8 cellular contexts compared by ENCODE assay signal in the genomic region with DNA sequence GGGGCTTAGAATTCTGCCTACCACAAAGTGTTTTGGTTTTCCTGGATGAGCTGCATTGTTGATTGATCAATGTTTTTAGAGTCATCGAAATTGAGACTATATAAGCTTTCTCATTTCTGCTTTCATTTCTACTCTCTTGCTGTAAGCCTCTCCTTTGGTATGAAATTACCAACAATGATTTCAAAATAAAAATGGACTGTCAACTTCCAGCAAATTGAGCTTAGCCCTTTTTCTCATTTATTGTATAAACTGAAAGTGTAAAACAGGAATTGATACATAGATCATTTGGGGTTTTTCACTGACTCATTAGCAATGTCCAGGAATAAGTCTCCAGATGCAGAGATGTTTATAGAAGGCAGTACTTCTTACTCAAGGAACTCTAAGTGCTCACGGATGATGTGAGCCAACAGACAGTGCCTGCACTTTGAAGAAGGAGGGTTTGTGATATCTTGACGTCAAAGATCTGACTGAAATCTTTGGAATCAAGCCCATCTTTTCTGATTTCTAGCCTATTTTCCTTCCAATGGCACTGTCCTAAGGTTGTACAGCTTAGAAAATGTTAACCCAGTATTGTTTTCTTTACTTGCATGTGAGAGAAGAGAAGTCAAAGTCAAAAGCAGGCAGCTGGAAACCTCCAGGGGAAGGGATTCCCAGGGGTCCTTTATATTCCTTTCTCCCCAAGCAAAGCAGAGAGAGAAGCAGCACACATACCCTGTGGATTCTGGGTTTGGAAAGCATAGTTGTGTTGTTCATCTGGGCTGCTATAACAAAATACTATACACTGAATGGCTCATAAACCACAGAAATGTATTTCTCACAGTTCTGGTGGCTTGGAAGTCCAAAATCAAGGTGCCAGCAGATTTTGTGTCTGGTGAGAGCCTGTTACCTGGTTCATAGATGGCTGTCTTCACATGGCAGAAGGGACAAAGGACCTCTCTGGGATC. TPM values are rescaled to one million over a fixed set of nuclear protein-coding genes. Genes with fewer than 3 reads are reported as not detected.
DNase-seq lines count a peak whose midpoint lies in the region; ATAC-seq and TF ChIP-seq lines count a peak whose summit lies in the region.

No MANE protein-coding gene starts in this region.

- peaks cover 85% of the 10 kb centered on the region for H3K4me1 Mint-ChIP-seq in activated T-cell treated with anti-CD3 and anti-CD28 coated beads, Interleukin-2, amount 50 U/mL, for 24 hours (ENCODE audit: low read depth)
- H3K4me1 Mint-ChIP-seq in stimulated activated memory B cell treated with anti-CD40 and anti-IgM and Interleukin-4, amounts not matched to agents 10 μg/mL and 1 μg/mL and 100 μg/mL, for 72 hours = peaks cover 46% of the 10 kb centered on the region

- H3K36me3 Mint-ChIP-seq in activated T-cell treated with anti-CD3 and anti-CD28 coated beads, Interleukin-2, amount 50 U/mL, for 24 hours (ENCODE audit: low read depth) = no peaks in the 10 kb centered on the region
- H3K36me3 Mint-ChIP-seq in stimulated activated memory B cell treated with anti-CD40 and anti-IgM and Interleukin-4, amounts not matched to agents 10 μg/mL and 1 μg/mL and 100 μg/mL, for 72 hours = no peaks in the 10 kb centered on the region

- no peak for DNase-seq in activated T-cell treated with anti-CD3 and anti-CD28 coated beads, Interleukin-2, amount 50 U/mL, for 24 hours
- DNase-seq in activated T-cell treated with anti-CD3 and anti-CD28 coated beads for 4 hours (no peak), breast epithelium (ENCODE audit: low spot score in 2 of 2) (no peak), HT-29 (ENCODE audit: low spot score) (no peak), foreskin melanocyte (no peak), GM10266 (ENCODE audit: extremely low spot score) (no peak)

- TF ChIP-seq CTCF in breast epithelium (IDR thresholded peaks at IDR 0.05) (no peak), GM10266 (IDR thresholded peaks at IDR 0.05; ENCODE audit: control insufficient read depth, insufficient read depth, low read depth, missing control alignments) (no peak)

- H3K9me3 Mint-ChIP-seq in activated T-cell treated with anti-CD3 and anti-CD28 coated beads, Interleukin-2, amount 50 U/mL, for 24 hours = no peaks in the 10 kb centered on the region
- H3K9me3 Mint-ChIP-seq in stimulated activated memory B cell treated with anti-CD40 and anti-IgM and Interleukin-4, amounts not matched to agents 10 μg/mL and 1 μg/mL and 100 μg/mL, for 72 hours = no peaks in the 10 kb centered on the region

- H3K4me1 ChIP-seq in breast epithelium = no peaks in the 10 kb centered on the region

- no peaks in the 10 kb centered on the region for H3K36me3 ChIP-seq in breast epithelium

- H3K9me3 ChIP-seq in breast epithelium = no peaks in the 10 kb centered on the region

- H3K27ac ChIP-seq in breast epithelium = peak overlapping the region; percentile 45 to 74

- intact Hi-C loops in breast epithelium (cut with DNase I; ENCODE audit: low total_unique reads) = no loop called here

- H3K4me3 ChIP-seq in breast epithelium = peak overlapping the region in 1 of 3 donors; percentile 16

- H3K27me3 Mint-ChIP-seq in activated T-cell treated with anti-CD3 and anti-CD28 coated beads, Interleukin-2, amount 50 U/mL, for 24 hours = no peaks in the 10 kb centered on the region
- no peaks in the 10 kb centered on the region for H3K27me3 Mint-ChIP-seq in stimulated activated memory B cell treated with anti-CD40 and anti-IgM and Interleukin-4, amounts not matched to agents 10 μg/mL and 1 μg/mL and 100 μg/mL, for 72 hours

- H3K27me3 ChIP-seq in breast epithelium = no peaks in the 10 kb centered on the region

- no peak for TF ChIP-seq POLR2A in breast epithelium (IDR thresholded peaks at IDR 0.05)

- H3K27ac Mint-ChIP-seq in activated T-cell treated with anti-CD3 and anti-CD28 coated beads, Interleukin-2, amount 50 U/mL, for 24 hours = peak overlapping the region; percentile 97
- H3K27ac Mint-ChIP-seq in stimulated activated memory B cell treated with anti-CD40 and anti-IgM and Interleukin-4, amounts not matched to agents 10 μg/mL and 1 μg/mL and 100 μg/mL, for 72 hours = peak overlapping the region; percentile 86

- H3K4me3 Mint-ChIP-seq in activated T-cell treated with anti-CD3 and anti-CD28 coated beads, Interleukin-2, amount 50 U/mL, for 24 hours = peak overlapping the region; percentile 63
- H3K4me3 Mint-ChIP-seq in stimulated activated memory B cell treated with anti-CD40 and anti-IgM and Interleukin-4, amounts not matched to agents 10 μg/mL and 1 μg/mL and 100 μg/mL, for 72 hours = peak overlapping the region; percentile 57

- peak; percentile 45 for ATAC-seq in HG03280 (IDR thresholded peaks at IDR 0.05; ENCODE audit: unreplicated experiment)
- peak; percentile 80 for ATAC-seq in stimulated activated memory B cell treated with anti-CD40 and anti-IgM and Interleukin-4, amounts not matched to agents 10 μg/mL and 1 μg/mL and 100 μg/mL, for 72 hours

RNA-seq across cellular contexts. Expression of gene PCNX1, which starts 19.8 kb away (rescaled TPM):
- total RNA-seq in breast epithelium = 100 to 1,000 TPM in 1 of 3 donors, 10 to 100 TPM in 2; 61.8 to 105 (median 92.5) TPM
- 10.9 and 11.8 TPM in 2 replicates for total RNA-seq in HT-29 (2014; rRNA removed; shearing (Covaris generic))
